In genomic region chrX:136810493-136810892, GRCh38 we compare ENCODE assay signal across 20 cellular contexts. TPM values are rescaled to one million over a fixed set of nuclear protein-coding genes. Genes with fewer than 3 reads are reported as not detected.
DNase-seq lines count a peak whose midpoint lies in the region; ATAC-seq and TF ChIP-seq lines count a peak whose summit lies in the region.
"Had no signal": no experiment of that assay in that cellular context is flagged by ENCODE, and none has a peak within 500 bp of the region (broad histone marks: within the 10 kb centered on the region; RNA-seq: fewer than 3 reads in every experiment).

No MANE protein-coding gene starts in this region.

- H2AFZ ChIP-seq in Loucy (ENCODE audit: low read length), result no peak overlapping the region

- H3K36me3 ChIP-seq in Loucy (ENCODE audit: insufficient read depth, low read length) (no peaks in the 10 kb centered on the region), spleen (no peaks in the 10 kb centered on the region)
- H3K36me3 ChIP-seq in naive thymus-derived CD4-positive, alpha-beta T cell (ENCODE audit: control insufficient read depth in 2 of 3, insufficient read depth in 3 of 3, low read length in 3 of 3), result no peaks in the 10 kb centered on the region
- H3K36me3 ChIP-seq: prostate gland, sigmoid colon had no signal

- intact Hi-C loops in activated CD4-positive, alpha-beta T cell treated with anti-CD3 and anti-CD28 coated beads, Interleukin-2, amount 10 ng/mL, durations not matched to agents 24 days and 14 days (cut with micrococcal nuclease), result no loop called here
- intact Hi-C loops in naive thymus-derived CD4-positive, alpha-beta T cell (cut with micrococcal nuclease), result loop anchor here in 1 of 2 donors (5.0 kb wide), 1 partner anchor 33 kb away; no protein-coding TSS in a partner anchor
- intact Hi-C loops in spleen (cut with DNase I; ENCODE audit: low total_unique reads), result no loop called here

- H3K4me3 Mint-ChIP-seq in activated CD4-positive, alpha-beta T cell treated with anti-CD3 and anti-CD28 coated beads, Interleukin-2, amount 10 ng/mL, durations not matched to agents 24 days and 14 days, result peak overlapping the region; percentile 65
- no peak overlapping the region for H3K4me3 Mint-ChIP-seq in activated CD4-positive, alpha-beta memory T cell treated with anti-CD3 and anti-CD28 coated beads, Interleukin-2, amount 10 ng/mL, durations not matched to agents 7 days and 5 days
- H3K4me3 Mint-ChIP-seq in naive thymus-derived CD4-positive, alpha-beta T cell, result peak overlapping the region in 6 of 10 donors; percentile 8 to 73 (median 38)
- H3K4me3 Mint-ChIP-seq: type B pancreatic cell had no signal

- H3K9me2 ChIP-seq in Loucy (replicated peaks; ENCODE audit: low read depth, low read length), result no peaks in the 10 kb centered on the region

- TF ChIP-seq POLR2A in spleen (IDR thresholded peaks at IDR 0.05), result no peak

- H3K27ac Mint-ChIP-seq in activated CD4-positive, alpha-beta T cell treated with anti-CD3 and anti-CD28 coated beads, Interleukin-2, amount 10 ng/mL, durations not matched to agents 24 days and 14 days, result peak overlapping the region; percentile 84
- H3K27ac Mint-ChIP-seq in activated CD4-positive, alpha-beta memory T cell treated with anti-CD3 and anti-CD28 coated beads, Interleukin-2, amount 10 ng/mL, durations not matched to agents 7 days and 5 days, result peak overlapping the region; percentile 81
- H3K27ac Mint-ChIP-seq in naive thymus-derived CD4-positive, alpha-beta T cell, result peak overlapping the region in 5 of 9 donors; percentile 3 to 84 (median 29)
- H3K27ac Mint-ChIP-seq: type B pancreatic cell had no signal

- peak overlapping the region; percentile 39 for H3K9ac ChIP-seq in Loucy (ENCODE audit: low read depth, low read length, poor library complexity, severe bottlenecking)

- H3K27me3 Mint-ChIP-seq in activated CD4-positive, alpha-beta T cell treated with anti-CD3 and anti-CD28 coated beads, Interleukin-2, amount 10 ng/mL, durations not matched to agents 24 days and 14 days, result no peaks in the 10 kb centered on the region
- H3K27me3 Mint-ChIP-seq in activated CD4-positive, alpha-beta memory T cell treated with anti-CD3 and anti-CD28 coated beads, Interleukin-2, amount 10 ng/mL, durations not matched to agents 7 days and 5 days, result no peaks in the 10 kb centered on the region
- no peaks in the 10 kb centered on the region for H3K27me3 Mint-ChIP-seq in naive thymus-derived CD4-positive, alpha-beta T cell
- H3K27me3 Mint-ChIP-seq: type B pancreatic cell had no signal

- no peak for TF ChIP-seq CTCF in Loucy (conservative IDR thresholded peaks at IDR 0.05; ENCODE audit: low read length)
- TF ChIP-seq CTCF in spleen (IDR thresholded peaks at IDR 0.05 in 8 of 11, conservative IDR thresholded peaks at IDR 0.05 in 3 of 11), result no peak

- no peak overlapping the region for H3K27ac ChIP-seq in naive thymus-derived CD4-positive, alpha-beta T cell (ENCODE audit: low read depth, low read length)
- H3K27ac ChIP-seq in spleen, result no peak overlapping the region
- H3K27ac ChIP-seq: prostate gland, sigmoid colon had no signal

- H3K4me1 ChIP-seq in Loucy (ENCODE audit: insufficient read depth, low read length, poor library complexity, severe bottlenecking) (peaks cover 54% of the 10 kb centered on the region), spleen (no peaks in the 10 kb centered on the region)
- peaks cover 0 to 7% of the 10 kb centered on the region in 2 donors for H3K4me1 ChIP-seq in naive thymus-derived CD4-positive, alpha-beta T cell (ENCODE audit: control insufficient read depth in 2 of 2, insufficient read depth in 2 of 2, low read length in 2 of 2)
- H3K4me1 ChIP-seq: prostate gland, sigmoid colon had no signal

- peaks cover 3% of the 10 kb centered on the region for H3K9me3 Mint-ChIP-seq in activated CD4-positive, alpha-beta T cell treated with anti-CD3 and anti-CD28 coated beads, Interleukin-2, amount 10 ng/mL, durations not matched to agents 24 days and 14 days
- H3K9me3 Mint-ChIP-seq in activated CD4-positive, alpha-beta memory T cell treated with anti-CD3 and anti-CD28 coated beads, Interleukin-2, amount 10 ng/mL, durations not matched to agents 7 days and 5 days, result no peaks in the 10 kb centered on the region
- peaks cover 0 to 2% (median 0%) of the 10 kb centered on the region in 11 donors for H3K9me3 Mint-ChIP-seq in naive thymus-derived CD4-positive, alpha-beta T cell
- H3K9me3 Mint-ChIP-seq: type B pancreatic cell had no signal

- H4K20me1 ChIP-seq in Loucy (ENCODE audit: insufficient read depth, low read length, poor library complexity, severe bottlenecking), result no peaks in the 10 kb centered on the region

- peaks cover 6% of the 10 kb centered on the region for H3K36me3 Mint-ChIP-seq in activated CD4-positive, alpha-beta T cell treated with anti-CD3 and anti-CD28 coated beads, Interleukin-2, amount 10 ng/mL, durations not matched to agents 24 days and 14 days (ENCODE audit: low read depth)
- peaks cover 13% of the 10 kb centered on the region for H3K36me3 Mint-ChIP-seq in activated CD4-positive, alpha-beta memory T cell treated with anti-CD3 and anti-CD28 coated beads, Interleukin-2, amount 10 ng/mL, durations not matched to agents 7 days and 5 days (ENCODE audit: low read depth)
- H3K36me3 Mint-ChIP-seq in naive thymus-derived CD4-positive, alpha-beta T cell, result peaks cover 0 to 19% (median 0%) of the 10 kb centered on the region in 5 donors
- H3K36me3 Mint-ChIP-seq: type B pancreatic cell had no signal

- H3K9me3 ChIP-seq in Loucy (ENCODE audit: insufficient read depth, low read depth, low read length) (no peaks in the 10 kb centered on the region), spleen (no peaks in the 10 kb centered on the region)
- no peaks in the 10 kb centered on the region for H3K9me3 ChIP-seq in naive thymus-derived CD4-positive, alpha-beta T cell (ENCODE audit: control insufficient read depth in 2 of 3, low read length in 3 of 3)
- H3K9me3 ChIP-seq: prostate gland, sigmoid colon had no signal

- H3K79me2 ChIP-seq in Loucy (ENCODE audit: insufficient read depth, low read length), result no peaks in the 10 kb centered on the region

- H3K4me3 ChIP-seq in Loucy (ENCODE audit: low read length, poor library complexity, severe bottlenecking) (peak overlapping the region; percentile 48), spleen (no peak overlapping the region)
- H3K4me3 ChIP-seq in naive thymus-derived CD4-positive, alpha-beta T cell (ENCODE audit: low read length), result no peak overlapping the region
- H3K4me3 ChIP-seq: prostate gland, sigmoid colon had no signal

- no peaks in the 10 kb centered on the region for H3K27me3 ChIP-seq in Loucy (ENCODE audit: insufficient read depth, low read length, poor library complexity, severe bottlenecking)
- no peaks in the 10 kb centered on the region for H3K27me3 ChIP-seq in naive thymus-derived CD4-positive, alpha-beta T cell (ENCODE audit: control insufficient read depth in 2 of 2, insufficient read depth in 2 of 2, low read length in 2 of 2)
- H3K27me3 ChIP-seq in spleen (replicated peaks in 1 of 7), result no peaks in the 10 kb centered on the region
- H3K27me3 ChIP-seq: sigmoid colon had no signal

- WGBS in spleen, 5 donors, result 38 to 59% (median 49%) methylated on average over 3 of the region's 3 CpGs

- DNase-seq in activated CD4-positive, alpha-beta T cell treated with anti-CD3 and anti-CD28 coated beads, Interleukin-2, amount 10 ng/mL, durations not matched to agents 24 days and 14 days, result peak; percentile 60
- DNase-seq in activated CD4-positive, alpha-beta T cell treated with anti-CD3 and anti-CD28 coated beads for 4 hours, result no peak
- DNase-seq in activated CD4-positive, alpha-beta memory T cell treated with anti-CD3 and anti-CD28 coated beads, Interleukin-2, amount 10 ng/mL, durations not matched to agents 7 days and 5 days, result peak; percentile 18
- peak in 3 of 9 donors; percentile 4 to 9 (median 4) for DNase-seq in naive thymus-derived CD4-positive, alpha-beta T cell
- no peak for DNase-seq in NCI-H510A (lab: John Stamatoyannopoulos, UW)
- no peak for DNase-seq in spleen
- DNase-seq in occipital lobe (lab: John Stamatoyannopoulos, UW), result no peak
- DNase-seq: activated CD8-positive, alpha-beta memory T cell treated with anti-CD3 and anti-CD28 coated beads for 24 hours; effector CD4-positive, alpha-beta T cell; head of caudate nucleus; Karpas-422; NCI-H1048; NCI-H2029; NCI-H2227 treated with DMSO at 0.1 percent for 48 hours; NCI-H748 treated with DMSO at 0.1 percent for 48 hours; RPMI8226; sigmoid colon had no signal

- peak overlapping the region; percentile 70 for H3K4me2 ChIP-seq in Loucy (ENCODE audit: low read depth, low read length, poor library complexity, severe bottlenecking)

- ATAC-seq in naive thymus-derived CD4-positive, alpha-beta T cell, result no peak

- no peaks in the 10 kb centered on the region for H3F3A ChIP-seq in Loucy (ENCODE audit: low read depth)

- CTCF ChIA-PET in activated CD4-positive, alpha-beta memory T cell treated with anti-CD3 and anti-CD28 coated beads, Interleukin-2, amount 10 ng/mL, durations not matched to agents 7 days and 5 days (lab: Charles Lee), result interaction anchor here (0.5 to 1.4 kb wide), 3 partner anchors 43 to 70 kb away, joined by 3 to 5 read pairs (median 5); partner anchors contain the start of gene RBMX
- CTCF ChIA-PET in naive thymus-derived CD4-positive, alpha-beta T cell (lab: Charles Lee), result interaction anchor here (0.6 to 1.1 kb wide), 2 partner anchors 26 to 58 kb away, joined by 3 to 6 read pairs; no protein-coding TSS in a partner anchor

- POLR2A ChIA-PET in activated CD4-positive, alpha-beta memory T cell treated with anti-CD3 and anti-CD28 coated beads, Interleukin-2, amount 10 ng/mL, durations not matched to agents 7 days and 5 days (lab: Charles Lee), result interaction anchor here (1.1 to 3.0 kb wide), 5 partner anchors 31 to 69 kb away, joined by 4 to 20 read pairs (median 9); partner anchors contain the start of gene RBMX
- POLR2A ChIA-PET in naive thymus-derived CD4-positive, alpha-beta T cell (lab: Charles Lee), result interaction anchor here (0.7 to 1.4 kb wide), 2 partner anchors 31 to 69 kb away, joined by 3 read pairs; no protein-coding TSS in a partner anchor

- H3K4me1 Mint-ChIP-seq in activated CD4-positive, alpha-beta T cell treated with anti-CD3 and anti-CD28 coated beads, Interleukin-2, amount 10 ng/mL, durations not matched to agents 24 days and 14 days, result peaks cover 16% of the 10 kb centered on the region
- H3K4me1 Mint-ChIP-seq in activated CD4-positive, alpha-beta memory T cell treated with anti-CD3 and anti-CD28 coated beads, Interleukin-2, amount 10 ng/mL, durations not matched to agents 7 days and 5 days, result peaks cover 24% of the 10 kb centered on the region
- peaks cover 0 to 22% (median 6%) of the 10 kb centered on the region in 7 donors for H3K4me1 Mint-ChIP-seq in naive thymus-derived CD4-positive, alpha-beta T cell

RNA-seq across cellular contexts. Expression of gene ARHGEF6, which starts 29.8 kb away (rescaled TPM):
- total RNA-seq in activated CD4-positive, alpha-beta T cell treated with anti-CD3 and anti-CD28 coated beads, Interleukin-2, amount 10 ng/mL, durations not matched to agents 24 days and 14 days, result 37.4 and 38.0 TPM in 2 replicates
- 100 to 1,000 TPM; 119 to 121 TPM for total RNA-seq in activated CD4-positive, alpha-beta memory T cell treated with anti-CD3 and anti-CD28 coated beads, Interleukin-2, amount 10 ng/mL, durations not matched to agents 7 days and 5 days
- total RNA-seq in naive thymus-derived CD4-positive, alpha-beta T cell, result 100 to 1,000 TPM in 1 of 5 experiments, 10 to 100 TPM in 4; 66.1 to 102 (median 81.5) TPM
- polyA plus RNA-seq in naive thymus-derived CD4-positive, alpha-beta T cell, result 10 to 100 TPM; 88.2 to 99.0 TPM
- total RNA-seq in spleen (10 to 100 TPM; 48.2 to 70.1 (median 63.7) TPM), occipital lobe (23.1 TPM)
- polyA plus RNA-seq in spleen, result 10 to 100 TPM; 13.1 to 17.7 (median 16.4) TPM

Comparison
In these comparisons a context has a peak if more than half of its experiments do, and no peak if none do; other contexts are left out.
1. DNase-seq: peak in activated CD4-positive, alpha-beta T cell treated with anti-CD3 and anti-CD28 coated beads, Interleukin-2, amount 10 ng/mL, durations not matched to agents 24 days and 14 days (single experiment) and activated CD4-positive, alpha-beta memory T cell treated with anti-CD3 and anti-CD28 coated beads, Interleukin-2, amount 10 ng/mL, durations not matched to agents 7 days and 5 days (single experiment); none in activated CD4-positive, alpha-beta T cell treated with anti-CD3 and anti-CD28 coated beads for 4 hours (0 of 2), NCI-H510A (single experiment), spleen (single experiment) and occipital lobe (single experiment).
2. H3K27ac Mint-ChIP-seq: peak in every context shown above with its lines; median percentile 84 in activated CD4-positive, alpha-beta T cell treated with anti-CD3 and anti-CD28 coated beads, Interleukin-2, amount 10 ng/mL, durations not matched to agents 24 days and 14 days; 81 in activated CD4-positive, alpha-beta memory T cell treated with anti-CD3 and anti-CD28 coated beads, Interleukin-2, amount 10 ng/mL, durations not matched to agents 7 days and 5 days; 29 in naive thymus-derived CD4-positive, alpha-beta T cell.